ENCODE assay signal across 8 cellular contexts in the genomic region with DNA sequence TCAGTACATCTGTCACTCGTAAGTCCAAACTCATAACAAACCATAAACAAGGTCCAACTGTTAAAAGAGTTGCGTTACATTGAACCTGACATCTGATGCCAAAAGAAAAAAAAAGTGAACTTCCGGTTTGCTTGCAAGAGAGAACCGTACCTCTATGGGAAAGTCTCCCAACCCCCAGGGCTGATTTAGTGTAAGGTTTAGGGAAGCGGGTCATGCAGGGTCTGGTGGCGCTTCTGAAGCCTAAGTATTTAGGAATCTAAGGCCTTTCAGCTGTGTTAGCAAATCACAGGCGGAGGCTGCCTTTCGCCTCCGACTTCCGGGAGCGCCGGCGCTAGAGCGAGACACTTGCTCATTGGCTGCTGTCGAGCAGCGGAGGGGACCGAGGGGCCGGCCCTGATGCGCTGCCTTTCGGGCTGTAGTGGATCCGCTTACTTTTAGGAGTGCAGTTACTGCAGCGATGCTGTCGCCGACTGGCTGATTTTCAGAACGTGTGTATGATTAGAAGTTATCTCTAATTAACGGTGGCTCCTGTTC. TPM values are rescaled to one million over a fixed set of nuclear protein-coding genes. Genes with fewer than 3 reads are reported as not detected.
DNase-seq lines count a peak whose midpoint lies in the region; ATAC-seq and TF ChIP-seq lines count a peak whose summit lies in the region.

No MANE protein-coding gene starts in this region.

- H3K4me2 ChIP-seq in OCI-LY7 (ENCODE audit: low read length): peak overlapping the region; percentile 91

- no peaks in the 10 kb centered on the region for H3K79me2 ChIP-seq in OCI-LY7 (ENCODE audit: insufficient read depth, low read depth, low read length)

- H3K4me3 ChIP-seq in OCI-LY7 (ENCODE audit: low read depth, low read length, poor library complexity, severe bottlenecking): peak overlapping the region; percentile 61
- H3K4me3 ChIP-seq in mucosa of descending colon: no peak overlapping the region

- DNase-seq in DMS 273 treated with DMSO at 0.1 percent for 48 hours (lab: John Stamatoyannopoulos, UW) (peak; percentile 98), HuH-7 (ENCODE audit: low spot score) (peak; percentile 86), OCI-LY7 (ENCODE audit: low spot score) (peak; percentile 91), activated T-cell treated with anti-CD3 and anti-CD28 coated beads for 4 hours (peak; percentile 71), epithelial cell of prostate (ENCODE audit: low read depth, low spot score) (no peak), mucosa of descending colon (peak; percentile 79 to 92 (median 83))
- peak; percentile 72 to 82 for DNase-seq in stimulated activated CD8-positive, alpha-beta memory T cell treated with anti-CD3 and anti-CD28 coated beads, Interleukin-2, amount 100 ng/mL, for 48 hours (ENCODE audit: low read depth in 2 of 2)

- H3K36me3 ChIP-seq in OCI-LY7 (ENCODE audit: insufficient read depth, low read length) (no peaks in the 10 kb centered on the region), mucosa of descending colon (ENCODE audit: low read depth) (no peaks in the 10 kb centered on the region)

- POLR2A ChIA-PET in OCI-LY7 (lab: Charles Lee): interaction anchor here (0.7 to 1.4 kb wide), 8 partner anchors 9 to 167 kb away, joined by 3 to 7 read pairs (median 4); partner anchors contain the start of genes DELE1 and GNPDA1

- no TSS peak for BruUV-seq in OCI-LY7 (replicated peaks; lab: Mats Ljungman, UMichigan)

- H3K4me1 ChIP-seq in OCI-LY7 (ENCODE audit: insufficient read depth, low read length, poor library complexity, severe bottlenecking) (peaks cover 21% of the 10 kb centered on the region), mucosa of descending colon (ENCODE audit: low read depth) (no peaks in the 10 kb centered on the region)

- no peaks in the 10 kb centered on the region for H4K20me1 ChIP-seq in OCI-LY7 (ENCODE audit: insufficient read depth, low read length)

- no peaks in the 10 kb centered on the region for H3K9me2 ChIP-seq in OCI-LY7 (ENCODE audit: insufficient read depth, low read length)

- H3K27ac ChIP-seq in OCI-LY7 (ENCODE audit: low read depth, low read length, poor library complexity, severe bottlenecking) (peak overlapping the region; percentile 80), epithelial cell of prostate (peak overlapping the region; percentile 67)

- ATAC-seq in GM21528 (IDR thresholded peaks at IDR 0.05; ENCODE audit: low FRiP score, unreplicated experiment) (peak; percentile 99), mucosa of descending colon (peak; percentile 99)

- TF ChIP-seq CTCF in OCI-LY7 (conservative IDR thresholded peaks at IDR 0.05; ENCODE audit: low read length) (no peak), mucosa of descending colon (IDR thresholded peaks at IDR 0.05) (no peak)

- CTCF ChIA-PET in OCI-LY7 (lab: Charles Lee; ENCODE audit: unreplicated experiment): interaction anchor here (1.7 kb wide), 1 partner anchor 55 kb away, joined by 5 read pairs; no protein-coding TSS in a partner anchor

- H2AFZ ChIP-seq in OCI-LY7 (ENCODE audit: low read length): peak overlapping the region; percentile 99

- intact Hi-C loops in OCI-LY7 (cut with micrococcal nuclease; ENCODE audit: unreplicated experiment): no loop called here
- intact Hi-C loops in mucosa of descending colon (cut with DNase I, micrococcal nuclease): no loop called here

- H3K9me3 ChIP-seq in OCI-LY7 (ENCODE audit: low read length): no peaks in the 10 kb centered on the region
- H3K9me3 ChIP-seq in mucosa of descending colon: peaks cover 5% of the 10 kb centered on the region

RNA-seq across cellular contexts. Expression of gene GNPDA1, which starts 12.0 kb away (rescaled TPM):
- total RNA-seq in OCI-LY7 (2014; rRNA removed; shearing (Covaris generic)): 20.2 and 22.9 TPM in 2 replicates
- total RNA-seq in OCI-LY7 (2022) (23.1 and 24.1 TPM in 2 replicates), mucosa of descending colon (10 to 100 TPM in 2 of 3 donors, 1 to 10 TPM in 1; 10.0 to 29.4 (median 25.3) TPM)

RNA-seq across cellular contexts. Expression of gene RNF14, which starts 55.9 kb away (rescaled TPM):
- 23.7 and 31.7 TPM in 2 replicates for total RNA-seq in OCI-LY7 (2014; rRNA removed; shearing (Covaris generic))
- total RNA-seq in OCI-LY7 (2022) (41.1 and 41.9 TPM in 2 replicates), mucosa of descending colon (10 to 100 TPM; 63.5 to 69.1 (median 67.9) TPM)
